ENCODE assay signal across 9 cellular contexts in the genomic region with DNA sequence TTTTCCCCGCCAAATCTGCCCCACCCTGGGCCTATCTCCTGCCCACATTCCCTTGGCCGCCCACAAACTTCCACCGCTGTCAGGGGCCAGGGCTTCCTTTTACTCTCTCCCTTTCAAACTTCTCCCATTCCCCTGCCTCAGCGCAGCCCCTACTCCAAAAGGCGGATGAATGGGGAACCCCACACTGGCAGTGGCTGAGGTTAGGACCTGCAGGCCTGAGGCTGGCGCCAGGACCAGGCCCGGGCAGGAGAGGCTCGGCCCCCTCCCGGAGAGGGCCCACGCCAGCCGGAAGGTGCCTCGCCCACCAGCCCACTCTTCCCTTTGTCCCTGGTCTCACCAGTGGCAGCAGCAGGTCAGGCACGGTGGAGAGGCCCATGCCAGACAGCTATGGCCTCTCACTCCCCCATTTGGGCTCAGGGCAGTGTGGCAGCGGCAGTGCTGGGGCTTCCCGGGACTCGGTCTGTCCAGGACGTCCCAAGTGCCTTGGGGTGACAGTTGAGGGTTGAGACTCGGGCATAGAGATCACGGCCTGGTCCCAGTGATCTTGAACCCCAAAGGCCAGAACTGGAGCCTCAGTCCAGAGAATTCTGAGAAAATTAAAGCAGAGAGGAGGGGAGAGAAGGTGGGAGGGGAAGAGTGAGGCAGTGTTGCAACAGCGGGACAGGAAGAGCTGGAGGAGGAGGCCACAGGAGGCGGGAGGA. TPM values are rescaled to one million over a fixed set of nuclear protein-coding genes. Genes with fewer than 3 reads are reported as not detected.
DNase-seq lines count a peak whose midpoint lies in the region.
"Had no signal": no experiment of that assay in that cellular context is flagged by ENCODE, and none has a peak within 500 bp of the region (broad histone marks: within the 10 kb centered on the region; RNA-seq: fewer than 3 reads in every experiment).

Gene TNFRSF1A (minus strand): TSS at position 638 of the 701 bp plus-strand sequence. CDS start 262 bp downstream, at position 376.

- H3K27ac Mint-ChIP-seq in activated naive CD4-positive, alpha-beta T cell treated with anti-CD3 and anti-CD28 coated beads, Interleukin-2, amount 10 ng/mL, durations not matched to agents 7 days and 5 days, result no peak within 1 kb of the TSS
- H3K27ac Mint-ChIP-seq: memory B cell had no signal

- H3K27me3 ChIP-seq in NT2/D1 (ENCODE audit: insufficient read depth, insufficient read length) (no peaks in the 10 kb centered on the region), neuronal stem cell (ENCODE audit: control insufficient read depth in 3 of 3, insufficient read depth in 3 of 3, low read depth in 1 of 3, low read length in 3 of 3) (no peaks in the 10 kb centered on the region)

- H2AK5ac ChIP-seq in neuronal stem cell (ENCODE audit: low read depth, low read length), result peak within 1 kb of the TSS; percentile 95

- DNase-seq in NCI-H2196 (lab: John Stamatoyannopoulos, UW; ENCODE audit: unreplicated experiment), result peak; percentile 1
- DNase-seq in NCI-H2196 treated with DMSO at 0.1 percent for 48 hours (lab: John Stamatoyannopoulos, UW; ENCODE audit: unreplicated experiment), result no peak
- peak; percentile 88 for DNase-seq in NT2/D1 (ENCODE audit: low read depth, low spot score)
- peak; percentile 65 for DNase-seq in activated naive CD4-positive, alpha-beta T cell treated with anti-CD3 and anti-CD28 coated beads, Interleukin-2, amount 10 ng/mL, durations not matched to agents 7 days and 5 days
- no peak for DNase-seq in glomerular endothelial cell (ENCODE audit: extremely low read depth, low read depth, low spot score)
- no peak for DNase-seq in neuronal stem cell (ENCODE audit: low spot score)
- DNase-seq in NCI-H526 treated with DMSO at 0.1 percent for 48 hours (lab: John Stamatoyannopoulos, UW), result no peak
- no peak for DNase-seq in NCI-H1694 treated with DMSO at 0.1 percent for 48 hours (lab: John Stamatoyannopoulos, UW)

- H3K9me3 ChIP-seq in NT2/D1 (ENCODE audit: insufficient read depth, low read length), result no peaks in the 10 kb centered on the region
- H3K9me3 ChIP-seq in neuronal stem cell (replicated peaks in 1 of 2; ENCODE audit: control insufficient read depth in 2 of 2, insufficient read depth in 1 of 2, low read depth in 1 of 2, low read length in 2 of 2), result peaks cover 0 to 2% of the 10 kb centered on the region in 2 donors

- peak within 1 kb of the TSS; percentile 87 for H3K14ac ChIP-seq in neuronal stem cell (ENCODE audit: low read length)

- peak within 1 kb of the TSS; percentile 53 for H2BK120ac ChIP-seq in neuronal stem cell (ENCODE audit: low read depth, low read length)

- H3K4me3 Mint-ChIP-seq in activated naive CD4-positive, alpha-beta T cell treated with anti-CD3 and anti-CD28 coated beads, Interleukin-2, amount 10 ng/mL, durations not matched to agents 7 days and 5 days, result peak within 1 kb of the TSS; percentile 51
- H3K4me3 Mint-ChIP-seq: memory B cell had no signal

- H3K27me3 Mint-ChIP-seq in activated naive CD4-positive, alpha-beta T cell treated with anti-CD3 and anti-CD28 coated beads, Interleukin-2, amount 10 ng/mL, durations not matched to agents 7 days and 5 days, result no peaks in the 10 kb centered on the region

- H3K4me1 ChIP-seq in NT2/D1 (ENCODE audit: insufficient read depth, insufficient read length) (peaks cover 46% of the 10 kb centered on the region), neuronal stem cell (ENCODE audit: control insufficient read depth in 2 of 2, insufficient read depth in 1 of 2, low read depth in 1 of 2, low read length in 2 of 2) (peaks cover 47% of the 10 kb centered on the region in 2 donors)

- no peak within 1 kb of the TSS for H3K4ac ChIP-seq in neuronal stem cell (ENCODE audit: low read length)

- H3K4me3 ChIP-seq in NT2/D1 (ENCODE audit: insufficient read length, low read depth) (peak within 1 kb of the TSS; percentile 93), neuronal stem cell (ENCODE audit: low read length in 2 of 2) (peak within 1 kb of the TSS; percentile 83 to 91)

- H3K4me2 ChIP-seq in neuronal stem cell (ENCODE audit: insufficient read depth, low read length, poor library complexity, severe bottlenecking), result peak within 1 kb of the TSS; percentile 92

- H3K4me1 Mint-ChIP-seq in activated naive CD4-positive, alpha-beta T cell treated with anti-CD3 and anti-CD28 coated beads, Interleukin-2, amount 10 ng/mL, durations not matched to agents 7 days and 5 days, result peaks cover 39% of the 10 kb centered on the region

- peak within 1 kb of the TSS; percentile 85 for H2BK5ac ChIP-seq in neuronal stem cell (ENCODE audit: low read length)

- no peaks in the 10 kb centered on the region for H3K9me3 Mint-ChIP-seq in activated naive CD4-positive, alpha-beta T cell treated with anti-CD3 and anti-CD28 coated beads, Interleukin-2, amount 10 ng/mL, durations not matched to agents 7 days and 5 days
- H3K9me3 Mint-ChIP-seq: memory B cell had no signal

- H3K23ac ChIP-seq in neuronal stem cell (ENCODE audit: low read depth, low read length, poor library complexity), result peak within 1 kb of the TSS; percentile 76

- H3K36me3 ChIP-seq in NT2/D1 (ENCODE audit: insufficient read depth, insufficient read length, low read length) (peaks cover 35% of the 10 kb centered on the region), neuronal stem cell (replicated peaks in 1 of 2; ENCODE audit: control insufficient read depth in 2 of 2, insufficient read depth in 2 of 2, low read length in 2 of 2) (peaks cover 0 to 22% of the 10 kb centered on the region in 2 donors)

- no peak within 1 kb of the TSS for H4K91ac ChIP-seq in neuronal stem cell (ENCODE audit: low read depth, low read length, poor library complexity)

- peaks cover 12% of the 10 kb centered on the region for H3K79me1 ChIP-seq in neuronal stem cell (ENCODE audit: low read depth, low read length)

- H3K18ac ChIP-seq in neuronal stem cell (ENCODE audit: low read length), result peak within 1 kb of the TSS; percentile 97

- peak within 1 kb of the TSS; percentile 41 for H2BK15ac ChIP-seq in neuronal stem cell (ENCODE audit: low read length)

- peak within 1 kb of the TSS; percentile 68 for H2AFZ ChIP-seq in neuronal stem cell (ENCODE audit: low read length)

- H3K27ac ChIP-seq in neuronal stem cell (replicated peaks; ENCODE audit: low read length), result peak within 1 kb of the TSS; percentile 76

- CTCF ChIA-PET in activated naive CD4-positive, alpha-beta T cell treated with anti-CD3 and anti-CD28 coated beads, Interleukin-2, amount 10 ng/mL, durations not matched to agents 7 days and 5 days (lab: Charles Lee), result interaction anchor here (1.1 to 1.5 kb wide), 2 partner anchors 15 to 124 kb away, joined by 3 to 5 read pairs; no protein-coding TSS in a partner anchor

- WGBS in neuronal stem cell (ENCODE audit: extremely low coverage in 2 of 2, insufficient read length in 2 of 2, insufficient replicate concordance in 1 of 2), 2 donors, result no CpG with 5 or more reads among the region's 21 CpGs

- peak within 1 kb of the TSS; percentile 98 for H3K9ac ChIP-seq in NT2/D1 (ENCODE audit: insufficient read length, low read depth)
- peak within 1 kb of the TSS; percentile 98 for H3K9ac ChIP-seq in neuronal stem cell (ENCODE audit: low read depth, low read length, poor library complexity)

- peaks cover 7% of the 10 kb centered on the region for H3K36me3 Mint-ChIP-seq in activated naive CD4-positive, alpha-beta T cell treated with anti-CD3 and anti-CD28 coated beads, Interleukin-2, amount 10 ng/mL, durations not matched to agents 7 days and 5 days
- H3K36me3 Mint-ChIP-seq: memory B cell had no signal

- no peak within 1 kb of the TSS for H4K8ac ChIP-seq in neuronal stem cell (ENCODE audit: low read depth, low read length)

- peak within 1 kb of the TSS; percentile 85 for H2BK12ac ChIP-seq in neuronal stem cell (ENCODE audit: low read length)

RNA-seq across cellular contexts. Expression of gene TNFRSF1A, which starts in this region (rescaled TPM):
- 204 and 214 TPM in 2 replicates for total RNA-seq in glomerular endothelial cell
- polyA plus RNA-seq in neuronal stem cell (2013, experiment 1 of 2), result 35.2 TPM
- polyA plus RNA-seq in neuronal stem cell (2013, experiment 2 of 2), result 34.5 TPM

Comparison
In these comparisons a context has a peak if more than half of its experiments do, and no peak if none do; other contexts are left out.
1. DNase-seq: peak in NCI-H2196 (single experiment), NT2/D1 (single experiment) and activated naive CD4-positive, alpha-beta T cell treated with anti-CD3 and anti-CD28 coated beads, Interleukin-2, amount 10 ng/mL, durations not matched to agents 7 days and 5 days (single experiment); none in NCI-H2196 treated with DMSO at 0.1 percent for 48 hours (single experiment), glomerular endothelial cell (single experiment), neuronal stem cell (single experiment), NCI-H526 treated with DMSO at 0.1 percent for 48 hours (single experiment) and NCI-H1694 treated with DMSO at 0.1 percent for 48 hours (single experiment).